ENCODE assay signal across 26 cellular contexts in genomic region chr9:74804018-74804385, GRCh38.
DNase-seq lines count a peak whose midpoint lies in the region; ATAC-seq, FAIRE-seq and TF ChIP-seq lines count a peak whose summit lies in the region.
"Had no signal": no experiment of that assay in that cellular context is flagged by ENCODE, and none has a peak within 500 bp of the region (broad histone marks: within the 10 kb centered on the region; RNA-seq: fewer than 3 reads in every experiment).

No MANE protein-coding gene starts in this region.

- H3K4me3 ChIP-seq in Panc1 (ENCODE audit: low read depth in 2 of 2, low read length in 2 of 2): no peak overlapping the region
- no peak overlapping the region for H3K4me3 ChIP-seq in small intestine (ENCODE audit: low read depth in 1 of 2, low read length in 2 of 2)
- no peak overlapping the region for H3K4me3 ChIP-seq in Caco-2 (ENCODE audit: low read depth, low read length)
- H3K4me3 ChIP-seq: right atrium auricular region, upper lobe of left lung had no signal

- CTCF ChIA-PET in Panc1 (lab: Charles Lee) (no interaction called here), Caco-2 (lab: Charles Lee) (no interaction called here)

- BruUV-seq in Panc1 (replicated peaks; lab: Mats Ljungman, UMichigan): no TSS peak
- no TSS peak for BruUV-seq in Caco-2 (replicated peaks; lab: Mats Ljungman, UMichigan)

- FAIRE-seq in small intestine (lab: Jason Lieb, UNC): no peak
- FAIRE-seq: TTC549 had no signal

- intact Hi-C loops in Panc1 (cut with micrococcal nuclease; ENCODE audit: unreplicated experiment) (loop anchor here (10.0 kb wide), 1 partner anchor 81 kb away; the partner anchor contains the start of gene TRPM6), Caco-2 (cut with micrococcal nuclease; ENCODE audit: unreplicated experiment) (no loop called here)

- H3K36me3 ChIP-seq in Panc1 (ENCODE audit: control insufficient read depth, insufficient read depth, low read length): no peaks in the 10 kb centered on the region
- H3K36me3 ChIP-seq in small intestine (ENCODE audit: control insufficient read depth in 2 of 2, insufficient read depth in 2 of 2, low read length in 2 of 2): no peaks in the 10 kb centered on the region
- H3K36me3 ChIP-seq in Caco-2 (ENCODE audit: control insufficient read depth, insufficient read depth, low read length): no peaks in the 10 kb centered on the region
- H3K36me3 ChIP-seq: right atrium auricular region, upper lobe of left lung had no signal

- ATAC-seq in Panc1 (peak; percentile 69), GM21423 (IDR thresholded peaks at IDR 0.05; ENCODE audit: unreplicated experiment) (no peak)
- ATAC-seq: effector memory CD8-positive, alpha-beta T cell; left cardiac atrium; naive thymus-derived CD8-positive, alpha-beta T cell had no signal

- no peaks in the 10 kb centered on the region for H3K9me3 ChIP-seq in Panc1 (ENCODE audit: control insufficient read depth, insufficient read depth, low read depth, low read length)
- no peaks in the 10 kb centered on the region for H3K9me3 ChIP-seq in small intestine (ENCODE audit: control insufficient read depth, low read depth)
- H3K9me3 ChIP-seq in Caco-2: no peaks in the 10 kb centered on the region
- H3K9me3 ChIP-seq: right atrium auricular region, upper lobe of left lung had no signal

- POLR2A ChIA-PET in Panc1 (lab: Charles Lee) (no interaction called here), Caco-2 (lab: Charles Lee) (no interaction called here)

- H3K36me3 Mint-ChIP-seq in Caco-2 (ENCODE audit: insufficient read depth, unreplicated experiment): no peaks in the 10 kb centered on the region
- H3K36me3 Mint-ChIP-seq: activated naive CD4-positive, alpha-beta T cell treated with anti-CD3 and anti-CD28 coated beads, Interleukin-2, amount 10 ng/mL, durations not matched to agents 7 days and 5 days; naive thymus-derived CD8-positive, alpha-beta T cell had no signal

- H3K27me3 ChIP-seq in Panc1 (ENCODE audit: control insufficient read depth, insufficient read depth, low read length) (no peaks in the 10 kb centered on the region), small intestine (ENCODE audit: control insufficient read depth in 2 of 2, insufficient read depth in 2 of 2, low read length in 2 of 2) (no peaks in the 10 kb centered on the region), Caco-2 (replicated peaks; ENCODE audit: control insufficient read depth, insufficient read depth, low read length) (no peaks in the 10 kb centered on the region)
- H3K27me3 ChIP-seq: right atrium auricular region, upper lobe of left lung had no signal

- H3K4me1 ChIP-seq in Panc1 (ENCODE audit: control insufficient read depth, insufficient read depth, low read length) (no peaks in the 10 kb centered on the region; the same call in 1 of the 2 replicates), small intestine (ENCODE audit: control insufficient read depth in 2 of 2, insufficient read depth in 1 of 2, low read depth in 1 of 2, low read length in 1 of 2) (peaks cover 2 to 4% of the 10 kb centered on the region in 2 donors), Caco-2 (peaks cover 6% of the 10 kb centered on the region; the same call in 1 of the 2 replicates)
- H3K4me1 ChIP-seq: right atrium auricular region, upper lobe of left lung had no signal

- no peaks in the 10 kb centered on the region for H3K27me3 Mint-ChIP-seq in Caco-2 (ENCODE audit: insufficient read depth, unreplicated experiment)

- H3K4me1 Mint-ChIP-seq in Caco-2 (ENCODE audit: low read depth, unreplicated experiment): no peaks in the 10 kb centered on the region
- H3K4me1 Mint-ChIP-seq: activated naive CD4-positive, alpha-beta T cell treated with anti-CD3 and anti-CD28 coated beads, Interleukin-2, amount 10 ng/mL, durations not matched to agents 7 days and 5 days; naive thymus-derived CD8-positive, alpha-beta T cell had no signal

- in situ Hi-C loops in Panc1 (cut with HindIII; ENCODE audit: low pct_unique_long_range_greater_than_20kb, low sequenced_read_pairs): no loop called here

- TF ChIP-seq CTCF in Panc1 (IDR thresholded peaks at IDR 0.05) (no peak), Caco-2 (IDR thresholded peaks at IDR 0.05; ENCODE audit: insufficient read depth in 1 of 2, low read depth in 1 of 2, low read length in 1 of 2, severe bottlenecking in 1 of 2, unreplicated experiment in 1 of 2) (no peak)

- no peak overlapping the region for H3K4me3 Mint-ChIP-seq in Caco-2 (ENCODE audit: unreplicated experiment)
- H3K4me3 Mint-ChIP-seq: activated naive CD4-positive, alpha-beta T cell treated with anti-CD3 and anti-CD28 coated beads, Interleukin-2, amount 10 ng/mL, durations not matched to agents 7 days and 5 days; effector memory CD8-positive, alpha-beta T cell; naive thymus-derived CD8-positive, alpha-beta T cell had no signal

- H3K27ac ChIP-seq in Panc1 (ENCODE audit: low read length) (no peak overlapping the region), small intestine (ENCODE audit: low read depth in 1 of 2, low read length in 1 of 2) (no peak overlapping the region)
- H3K27ac ChIP-seq: C4-2B, right atrium auricular region, upper lobe of left lung had no signal

- peak; percentile 4 for DNase-seq in EL
- DNase-seq in Panc1 (ENCODE audit: low read depth, low spot score): no peak
- peak; percentile 52 to 54 for DNase-seq in dermis microvascular lymphatic vessel endothelial cell (ENCODE audit: low read depth in 2 of 2)
- DNase-seq in small intestine: peak; percentile 69
- no peak for DNase-seq in NCI-H82 (lab: John Stamatoyannopoulos, UW)
- DNase-seq in NCI-H69 (lab: John Stamatoyannopoulos, UW): no peak
- no peak for DNase-seq in Caco-2
- DNase-seq: activated CD4-positive, alpha-beta T cell treated with anti-CD3 and anti-CD28 coated beads for 1 hour; activated naive CD4-positive, alpha-beta T cell treated with anti-CD3 and anti-CD28 coated beads, Interleukin-2, amount 10 ng/mL, durations not matched to agents 7 days and 5 days; activated T-cell treated with anti-CD3 and anti-CD28 coated beads, Interleukin-2, amount 50 U/mL, for 48 hours; aorta; effector memory CD8-positive, alpha-beta T cell; H7; KBM-7; left cardiac atrium; naive thymus-derived CD8-positive, alpha-beta T cell; NCI-H1930; NCI-H2227 treated with DMSO at 0.1 percent for 48 hours; SHP77 treated with DMSO at 0.1 percent for 48 hours; stimulated activated CD8-positive, alpha-beta memory T cell treated with anti-CD3 and anti-CD28 coated beads, Interleukin-4, amount 100 ng/mL, for 48 hours; T-helper 1 cell; upper lobe of left lung had no signal

- H3K27ac Mint-ChIP-seq in Caco-2 (ENCODE audit: unreplicated experiment): no peak overlapping the region
- H3K27ac Mint-ChIP-seq: activated naive CD4-positive, alpha-beta T cell treated with anti-CD3 and anti-CD28 coated beads, Interleukin-2, amount 10 ng/mL, durations not matched to agents 7 days and 5 days; effector memory CD8-positive, alpha-beta T cell; naive thymus-derived CD8-positive, alpha-beta T cell had no signal

- 11 to 40% (median 19%) methylated on average over 2 of the region's 2 CpGs for WGBS in small intestine, 3 donors

- no peaks in the 10 kb centered on the region for H3K9me3 Mint-ChIP-seq in Caco-2 (ENCODE audit: unreplicated experiment)
- H3K9me3 Mint-ChIP-seq: activated naive CD4-positive, alpha-beta T cell treated with anti-CD3 and anti-CD28 coated beads, Interleukin-2, amount 10 ng/mL, durations not matched to agents 7 days and 5 days; effector memory CD8-positive, alpha-beta T cell; naive thymus-derived CD8-positive, alpha-beta T cell had no signal

Comparison
In these comparisons a context has a peak if more than half of its experiments do, and no peak if none do; other contexts are left out.
1. DNase-seq: peak in EL (single experiment), dermis microvascular lymphatic vessel endothelial cell (2 of 2) and small intestine (single experiment); none in Panc1 (single experiment), NCI-H82 (single experiment), NCI-H69 (single experiment) and Caco-2 (0 of 2).